ENCODE assay signal across 1 cellular context in genomic region chr13:109655206-109655600, GRCh38.
TF ChIP-seq lines count a peak whose summit lies in the region.

No MANE protein-coding gene starts in this region.

TF ChIP-seq in HepG2, 621 proteins besides CTCF, POLR2A, EP300 and RAD21:
- no peak for TF ChIP-seq MATR3 (CRISPR knock-in tag; IDR thresholded peaks at IDR 0.05)
- TF ChIP-seq ZNF432 (CRISPR knock-in tag; IDR thresholded peaks at IDR 0.05; ENCODE audit: borderline replicate concordance), result no peak
- TF ChIP-seq ZNF569 (CRISPR knock-in tag; IDR thresholded peaks at IDR 0.05; ENCODE audit: borderline replicate concordance), result no peak
- TF ChIP-seq ZNF251 (CRISPR knock-in tag; IDR thresholded peaks at IDR 0.05), result no peak
- no peak for TF ChIP-seq NAIF1 (CRISPR knock-in tag; IDR thresholded peaks at IDR 0.05; ENCODE audit: borderline replicate concordance)
- no peak for TF ChIP-seq THYN1 (CRISPR knock-in tag; IDR thresholded peaks at IDR 0.05; ENCODE audit: borderline replicate concordance, low read depth)
- no peak for TF ChIP-seq SMAD3 (CRISPR knock-in tag; IDR thresholded peaks at IDR 0.05)
- TF ChIP-seq ZNF580 (CRISPR knock-in tag; IDR thresholded peaks at IDR 0.05; ENCODE audit: borderline replicate concordance, low read depth), result no peak
- TF ChIP-seq FIP1L1 (IDR thresholded peaks at IDR 0.05; ENCODE audit: borderline replicate concordance, insufficient read depth, low read depth, low read length), result no peak
- no peak for TF ChIP-seq ZNF230 (CRISPR knock-in tag; IDR thresholded peaks at IDR 0.05)
- TF ChIP-seq CSRNP1 (CRISPR knock-in tag; IDR thresholded peaks at IDR 0.05), result no peak
- TF ChIP-seq SIN3A (IDR thresholded peaks at IDR 0.05; ENCODE audit: borderline replicate concordance, low read depth, low read length), result no peak
- no peak for TF ChIP-seq ZNF329 (CRISPR knock-in tag; IDR thresholded peaks at IDR 0.05; ENCODE audit: low read depth)
- TF ChIP-seq ZNF777 (CRISPR knock-in tag; IDR thresholded peaks at IDR 0.05), result no peak
- no peak for TF ChIP-seq ZNF441 (CRISPR knock-in tag; IDR thresholded peaks at IDR 0.05; ENCODE audit: borderline replicate concordance)
